In genomic region chrX:119565110-119565663, GRCh38 we compare ENCODE assay signal across 8 cellular contexts. TPM values are rescaled to one million over a fixed set of nuclear protein-coding genes. Genes with fewer than 3 reads are reported as not detected.
A peak's percentile ranks its signal among the peaks of the same experiment; 100 is the strongest.
DNase-seq lines count a peak whose midpoint lies in the region; TF ChIP-seq lines count a peak whose summit lies in the region.

Gene STEEP1, minus strand, starts transcription at chrX:119565409. Its CDS starts 54 bp downstream, at chrX:119565355.

- no peaks in the 10 kb centered on the region; the same call in 1 of the 2 replicates for H3K36me3 ChIP-seq in SK-N-MC (ENCODE audit: insufficient read depth, low read length)

- intact Hi-C loops in activated naive CD4-positive, alpha-beta T cell treated with anti-CD3 and anti-CD28 coated beads for 36 hours (cut with micrococcal nuclease), result loop anchor here (1.0 to 2.0 kb wide), 5 partner anchors 9 to 288 kb away; partner anchors contain the start of genes SLC25A5, UBE2A and UPF3B

- CTCF ChIA-PET in activated naive CD4-positive, alpha-beta T cell treated with anti-CD3 and anti-CD28 coated beads for 36 hours (lab: Charles Lee), result interaction anchor here (0.6 to 1.7 kb wide), 2 partner anchors 49 to 53 kb away, joined by 3 to 5 read pairs; no protein-coding TSS in a partner anchor

- peak within 1 kb of the TSS; percentile 86 for H3K9ac ChIP-seq in SK-N-MC (ENCODE audit: insufficient read length)

- H3K27me3 Mint-ChIP-seq in HFFc6 (ENCODE audit: insufficient read depth), result peaks cover 3% of the 10 kb centered on the region; the same call in 1 of the 2 replicates
- H3K27me3 Mint-ChIP-seq in activated naive CD4-positive, alpha-beta T cell treated with anti-CD3 and anti-CD28 coated beads for 36 hours (ENCODE audit: low read depth), result no peaks in the 10 kb centered on the region

- peak within 1 kb of the TSS; percentile 91 for H3K27ac Mint-ChIP-seq in HFFc6
- peak within 1 kb of the TSS; percentile 89 for H3K27ac Mint-ChIP-seq in activated naive CD4-positive, alpha-beta T cell treated with anti-CD3 and anti-CD28 coated beads for 36 hours

- H3K9me3 ChIP-seq in SK-N-MC (ENCODE audit: low read depth, low read length), result no peaks in the 10 kb centered on the region

- H3K27ac ChIP-seq in SK-N-MC (no peak within 1 kb of the TSS), substantia nigra (ENCODE audit: low read depth, low read length, poor library complexity, severe bottlenecking) (no peak within 1 kb of the TSS)

- no peaks in the 10 kb centered on the region for H3K36me3 Mint-ChIP-seq in HFFc6 (ENCODE audit: low read depth)
- no peaks in the 10 kb centered on the region for H3K36me3 Mint-ChIP-seq in activated naive CD4-positive, alpha-beta T cell treated with anti-CD3 and anti-CD28 coated beads for 36 hours (ENCODE audit: low read depth)

- TF ChIP-seq CTCF in HFFc6 (IDR thresholded peaks at IDR 0.05), result no peak

- peak within 1 kb of the TSS; percentile 98 for H3K4me3 Mint-ChIP-seq in HFFc6
- peak within 1 kb of the TSS; percentile 95 for H3K4me3 Mint-ChIP-seq in activated naive CD4-positive, alpha-beta T cell treated with anti-CD3 and anti-CD28 coated beads for 36 hours

- peaks cover 7% of the 10 kb centered on the region for H3K4me1 Mint-ChIP-seq in HFFc6 (ENCODE audit: low read depth)
- H3K4me1 Mint-ChIP-seq in activated naive CD4-positive, alpha-beta T cell treated with anti-CD3 and anti-CD28 coated beads for 36 hours (ENCODE audit: low read depth), result peaks cover 20% of the 10 kb centered on the region

- no peaks in the 10 kb centered on the region for H3K9me3 Mint-ChIP-seq in HFFc6
- no peaks in the 10 kb centered on the region for H3K9me3 Mint-ChIP-seq in activated naive CD4-positive, alpha-beta T cell treated with anti-CD3 and anti-CD28 coated beads for 36 hours

- DNase-seq in GDM1 (lab: John Stamatoyannopoulos, UW), result peak; percentile 83
- peak; percentile 87 for DNase-seq in HFFc6
- DNase-seq in NCI-H1048 (lab: John Stamatoyannopoulos, UW), result peak; percentile 69
- DNase-seq in SK-N-MC (ENCODE audit: low read depth, low spot score), result peak; percentile 82
- peak; percentile 95 for DNase-seq in activated naive CD4-positive, alpha-beta T cell treated with anti-CD3 and anti-CD28 coated beads for 36 hours
- peak; percentile 81 for DNase-seq in germinal center (ENCODE audit: low spot score)
- peak; percentile 65 for DNase-seq in non-pigmented ciliary epithelial cell (ENCODE audit: low read depth)
- DNase-seq in substantia nigra (lab: John Stamatoyannopoulos, UW), result peak; percentile 0 to 83 (median 55)

- peak within 1 kb of the TSS; percentile 85 for H3K4me3 ChIP-seq in SK-N-MC

RNA-seq across cellular contexts. Expression of gene STEEP1, which starts in this region (rescaled TPM):
- 10 to 100 TPM; 23.2 to 28.8 (median 24.4) TPM for total RNA-seq in HFFc6 (2021; fragmentation: NEBNext Ultra II Directional; extraction: Animal tissue kit (Norgen Biotek cat#: 25700))
- total RNA-seq in activated naive CD4-positive, alpha-beta T cell treated with anti-CD3 and anti-CD28 coated beads for 36 hours, result 10 to 100 TPM; 19.6 to 20.7 TPM
